22 cellular contexts compared by ENCODE assay signal in the genomic region with DNA sequence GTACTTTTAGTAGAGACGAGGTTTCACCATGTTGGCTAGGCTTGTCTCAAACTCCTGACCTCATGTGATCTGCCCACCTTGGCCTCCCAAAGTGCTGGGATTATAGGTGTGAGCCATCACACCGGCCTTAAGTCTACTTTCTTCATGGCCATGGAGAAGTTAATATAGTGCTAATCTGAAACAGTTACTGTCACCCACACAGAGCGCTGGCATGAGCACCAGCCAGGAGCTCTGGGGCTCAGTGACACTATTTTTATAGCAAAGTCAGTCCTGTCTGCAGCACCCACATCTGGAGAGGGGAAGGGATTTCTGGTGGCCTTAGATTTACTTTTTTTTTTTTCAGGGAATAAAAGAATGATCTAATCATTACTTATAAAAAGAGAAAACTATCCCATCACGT.
"Had no signal": no experiment of that assay in that cellular context is flagged by ENCODE, and none has a peak within 500 bp of the region (broad histone marks: within the 10 kb centered on the region; RNA-seq: fewer than 3 reads in every experiment).

No MANE protein-coding gene starts in this region.

- H3K4me3 ChIP-seq: cardiac muscle cell, sigmoid colon, suprapubic skin, transverse colon, vagina had no signal

- H3K36me3 ChIP-seq: cardiac muscle cell, sigmoid colon, suprapubic skin, transverse colon, vagina had no signal

- ATAC-seq: activated naive CD4-positive, alpha-beta T cell treated with anti-CD3 and anti-CD28 coated beads, Interleukin-2, amount 50 U/mL, for 72 hours; effector memory CD8-positive, alpha-beta T cell; SK-N-SH treated with all-trans-retinoic acid at 6 μM for 48 hours; T-cell had no signal

- H3K9me3 ChIP-seq: sigmoid colon, suprapubic skin, transverse colon, vagina had no signal

- H3K4me1 ChIP-seq: suprapubic skin, vagina had no signal

- H3K4me3 Mint-ChIP-seq: activated B cell treated with CpG ODN at 0.5 μM for 24 hours; activated CD4-positive, alpha-beta T cell treated with anti-CD3 and anti-CD28 coated beads, Interleukin-2, amount 10 ng/mL, durations not matched to agents 7 days and 5 days; effector memory CD8-positive, alpha-beta T cell; nephron progenitor cell; T-cell had no signal

- H3K9me3 Mint-ChIP-seq: activated B cell treated with CpG ODN at 0.5 μM for 24 hours; activated CD4-positive, alpha-beta T cell treated with anti-CD3 and anti-CD28 coated beads, Interleukin-2, amount 10 ng/mL, durations not matched to agents 7 days and 5 days; activated naive CD4-positive, alpha-beta T cell treated with anti-CD3 and anti-CD28 coated beads, Interleukin-2, amount 50 U/mL, for 72 hours; effector memory CD8-positive, alpha-beta T cell; T-cell had no signal

- H3K27ac ChIP-seq: cardiac muscle cell, epithelial cell of prostate, sigmoid colon, suprapubic skin, transverse colon, vagina had no signal

- H3K27ac Mint-ChIP-seq: activated B cell treated with CpG ODN at 0.5 μM for 24 hours; activated CD4-positive, alpha-beta T cell treated with anti-CD3 and anti-CD28 coated beads, Interleukin-2, amount 10 ng/mL, durations not matched to agents 7 days and 5 days; effector memory CD8-positive, alpha-beta T cell; nephron progenitor cell; T-cell had no signal

- H3K36me3 Mint-ChIP-seq: T-cell had no signal

- DNase-seq: activated B cell treated with CpG ODN at 0.5 μM for 24 hours; activated CD4-positive, alpha-beta T cell treated with anti-CD3 and anti-CD28 coated beads, Interleukin-2, amount 10 ng/mL, durations not matched to agents 7 days and 5 days; activated effector memory CD4-positive, alpha-beta T cell treated with anti-CD3 and anti-CD28 coated beads, Interleukin-2, amount 50 U/mL, for 16 hours; activated T-cell treated with anti-CD3 and anti-CD28 coated beads, Interleukin-2, amount 50 U/mL, for 1 hour; amygdala; dermis blood vessel endothelial cell; effector memory CD8-positive, alpha-beta T cell; foreskin fibroblast; nephron progenitor cell; nucleus accumbens; sigmoid colon; stimulated activated CD4-positive, alpha-beta T cell treated with anti-CD3 and anti-CD28 coated beads, Interleukin-4, amount 100 ng/mL, for 4 hours; stimulated activated naive CD4-positive, alpha-beta T cell treated with Interleukin-2 at 50 U/mL for 16 hours; T-cell; T-helper 9 cell; transverse colon had no signal

- H3K27me3 ChIP-seq: cardiac muscle cell, sigmoid colon, suprapubic skin, transverse colon, vagina had no signal

- H3K27me3 Mint-ChIP-seq: activated B cell treated with CpG ODN at 0.5 μM for 24 hours; activated CD4-positive, alpha-beta T cell treated with anti-CD3 and anti-CD28 coated beads, Interleukin-2, amount 10 ng/mL, durations not matched to agents 7 days and 5 days had no signal

- H3K4me1 Mint-ChIP-seq: activated B cell treated with CpG ODN at 0.5 μM for 24 hours, T-cell had no signal
